In genomic region chr2:224359569-224359968, GRCh38 we compare ENCODE assay signal across 10 cellular contexts.
DNase-seq lines count a peak whose midpoint lies in the region; ATAC-seq, FAIRE-seq and TF ChIP-seq lines count a peak whose summit lies in the region.
"Had no signal": no experiment of that assay in that cellular context is flagged by ENCODE, and none has a peak within 500 bp of the region (broad histone marks: within the 10 kb centered on the region; RNA-seq: fewer than 3 reads in every experiment).

No MANE protein-coding gene starts in this region.

- peak; percentile 44 for TF ChIP-seq CTCF in D721Med (IDR thresholded peaks at IDR 0.05; ENCODE audit: insufficient read depth, missing control alignments)
- TF ChIP-seq CTCF in HEK293 (tag by site-specific recombination; IDR thresholded peaks at IDR 0.05): 0 out of 2 replicates have a peak, but pooled peaks have one; percentile 9

- H3K9me3 ChIP-seq in HEK293 (ENCODE audit: control insufficient read depth, insufficient read depth, low read depth, low read length): no peaks in the 10 kb centered on the region

- H3K4me1 ChIP-seq in HEK293 (ENCODE audit: control insufficient read depth, insufficient read depth, low read length): peaks cover 4% of the 10 kb centered on the region; the same call in 1 of the 2 replicates

- peak; percentile 72 for ATAC-seq in SK-N-SH treated with all-trans-retinoic acid at 6 μM for 48 hours
- ATAC-seq in HG03457 (IDR thresholded peaks at IDR 0.05; ENCODE audit: unreplicated experiment): no peak
- no peak for ATAC-seq in HG03342 (IDR thresholded peaks at IDR 0.05; ENCODE audit: unreplicated experiment)

- DNase-seq in D721Med (ENCODE audit: insufficient read length, low spot score): no peak
- DNase-seq in kidney glomerular epithelial cell (lab: John Stamatoyannopoulos, UW): peak; percentile 1
- no peak for DNase-seq in middle frontal gyrus (ENCODE audit: extremely low spot score, low spot score)
- DNase-seq in globus pallidus (ENCODE audit: low spot score): no peak
- DNase-seq: activated naive CD8-positive, alpha-beta T cell treated with anti-CD3 and anti-CD28 coated beads, Interleukin-2, amount 10 ng/mL, durations not matched to agents 7 days and 5 days; NCI-H774 had no signal

- H3K4me3 ChIP-seq in HEK293 (ENCODE audit: low read depth, low read length): no peak overlapping the region

- CTCF ChIA-PET in HEK293 (lab: Yijun Ruan, JAX): interaction anchor here (0.5 to 2.1 kb wide), 10 partner anchors 14 to 989 kb away, joined by 3 to 8 read pairs (median 4); no protein-coding TSS in a partner anchor

- H3K27ac ChIP-seq in HEK293 (ENCODE audit: extremely low read depth, low read depth, low read length): no peak overlapping the region

- H3K36me3 ChIP-seq in HEK293 (ENCODE audit: control insufficient read depth in 2 of 2, insufficient read depth in 1 of 2, low read length in 2 of 2): no peaks in the 10 kb centered on the region

- FAIRE-seq in D721Med (lab: Jason Lieb, UNC): no peak

- POLR2A ChIA-PET in HEK293 (lab: Yijun Ruan, JAX): no interaction called here

TF ChIP-seq in HEK293, 187 proteins besides CTCF, POLR2A, EP300 and RAD21:
- TF ChIP-seq ZNF354C (tag by site-specific recombination; IDR thresholded peaks at IDR 0.05; ENCODE audit: borderline replicate concordance, low read depth): no peak
- peak; percentile 22; the same call in 1 of the 2 replicates for TF ChIP-seq ZNF654 (tag by site-specific recombination; IDR thresholded peaks at IDR 0.05; ENCODE audit: low read depth)
- peak; percentile 90 for TF ChIP-seq ZNF266 (tag by site-specific recombination; IDR thresholded peaks at IDR 0.05; ENCODE audit: low read depth)
- TF ChIP-seq ZSCAN5A (tag by site-specific recombination; IDR thresholded peaks at IDR 0.05): no peak

TF ChIP-seq in SK-N-SH treated with all-trans-retinoic acid at 6 μM for 48 hours, 23 proteins besides CTCF, POLR2A, EP300 and RAD21:
- TF ChIP-seq ISL1 (CRISPR knock-in tag; IDR thresholded peaks at IDR 0.05): no peak
- no peak for TF ChIP-seq PATZ1 (CRISPR knock-in tag; IDR thresholded peaks at IDR 0.05; ENCODE audit: borderline replicate concordance)
- TF ChIP-seq ZNF8 (CRISPR knock-in tag; IDR thresholded peaks at IDR 0.05): no peak
